Comparison of ENCODE assay signal across 24 cellular contexts in genomic region chr20:59002874-59003399, GRCh38. TPM values are rescaled to one million over a fixed set of nuclear protein-coding genes. Genes with fewer than 3 reads are reported as not detected.
A peak's percentile ranks its signal among the peaks of the same experiment; 100 is the strongest.
DNase-seq lines count a peak whose midpoint lies in the region; ATAC-seq and TF ChIP-seq lines count a peak whose summit lies in the region.
"Had no signal": no experiment of that assay in that cellular context is flagged by ENCODE, and none has a peak within 500 bp of the region (broad histone marks: within the 10 kb centered on the region; RNA-seq: fewer than 3 reads in every experiment).

No MANE protein-coding gene starts in this region.

- peaks cover 11 to 27% of the 10 kb centered on the region in 2 donors for H3K4me1 ChIP-seq in ascending aorta

- DNase-seq in stimulated activated naive CD8-positive, alpha-beta T cell treated with anti-CD3 and anti-CD28 coated beads, Interleukin-15, amount 100 ng/mL, for 72 hours = no peak
- no peak for DNase-seq in activated naive CD8-positive, alpha-beta T cell treated with anti-CD3 and anti-CD28 coated beads, Interleukin-2, amount 50 U/mL, for 24 hours
- DNase-seq in neural crest cell (ENCODE audit: low read depth, low spot score) = no peak
- DNase-seq in NK-92 (lab: John Stamatoyannopoulos, UW; ENCODE audit: unreplicated experiment) = no peak
- no peak for DNase-seq in ascending aorta (ENCODE audit: low spot score in 2 of 2)
- no peak for DNase-seq in NCI-H69 (lab: John Stamatoyannopoulos, UW)
- DNase-seq: activated gamma-delta T cell treated with Interleukin-2 at 50 U/mL for 16 hours; Calu3; EL; left cardiac atrium; midbrain; NCI-H1048; NCI-H2029 treated with DMSO at 0.1 percent for 48 hours; retina; stimulated activated naive CD4-positive, alpha-beta T cell treated with Interleukin-2 at 50 U/mL for 16 hours; trophoblast cell had no signal

- no peak for ATAC-seq in stimulated activated naive CD8-positive, alpha-beta T cell treated with anti-CD3 and anti-CD28 coated beads, Interleukin-15, amount 100 ng/mL, for 72 hours
- ATAC-seq in activated naive CD8-positive, alpha-beta T cell treated with anti-CD3 and anti-CD28 coated beads, Interleukin-2, amount 50 U/mL, for 24 hours = no peak
- ATAC-seq in HG03520 (IDR thresholded peaks at IDR 0.05; ENCODE audit: unreplicated experiment) = no peak
- ATAC-seq: left cardiac atrium had no signal

- H3K27me3 Mint-ChIP-seq in stimulated activated naive CD8-positive, alpha-beta T cell treated with anti-CD3 and anti-CD28 coated beads, Interleukin-15, Interleukin-2, amounts not matched to agents 100 ng/mL and 50 ng/mL, for 24 hours = no peaks in the 10 kb centered on the region
- no peaks in the 10 kb centered on the region for H3K27me3 Mint-ChIP-seq in stimulated activated naive CD8-positive, alpha-beta T cell treated with anti-CD3 and anti-CD28 coated beads, Interleukin-15, amount 100 ng/mL, for 72 hours
- no peaks in the 10 kb centered on the region for H3K27me3 Mint-ChIP-seq in activated naive CD8-positive, alpha-beta T cell treated with anti-CD3 and anti-CD28 coated beads, Interleukin-2, amount 50 U/mL, for 24 hours
- no peaks in the 10 kb centered on the region for H3K27me3 Mint-ChIP-seq in neural crest cell (ENCODE audit: low read depth)

- H3K36me3 Mint-ChIP-seq in stimulated activated naive CD8-positive, alpha-beta T cell treated with anti-CD3 and anti-CD28 coated beads, Interleukin-15, Interleukin-2, amounts not matched to agents 100 ng/mL and 50 ng/mL, for 24 hours (ENCODE audit: low read depth) = peaks cover 9% of the 10 kb centered on the region
- H3K36me3 Mint-ChIP-seq in activated naive CD8-positive, alpha-beta T cell treated with anti-CD3 and anti-CD28 coated beads, Interleukin-2, amount 50 U/mL, for 24 hours (ENCODE audit: low read depth) = peaks cover 8% of the 10 kb centered on the region
- no peaks in the 10 kb centered on the region for H3K36me3 Mint-ChIP-seq in neural crest cell (ENCODE audit: low read depth)

- no peak for TF ChIP-seq CTCF in neural crest cell (conservative IDR thresholded peaks at IDR 0.05)
- no peak for TF ChIP-seq CTCF in ascending aorta (IDR thresholded peaks at IDR 0.05)

- peaks cover 35 to 40% of the 10 kb centered on the region in 2 donors for H3K36me3 ChIP-seq in ascending aorta

- H3K4me1 Mint-ChIP-seq in stimulated activated naive CD8-positive, alpha-beta T cell treated with anti-CD3 and anti-CD28 coated beads, Interleukin-15, Interleukin-2, amounts not matched to agents 100 ng/mL and 50 ng/mL, for 24 hours (ENCODE audit: low read depth) = peaks cover 33% of the 10 kb centered on the region
- H3K4me1 Mint-ChIP-seq in stimulated activated naive CD8-positive, alpha-beta T cell treated with anti-CD3 and anti-CD28 coated beads, Interleukin-15, amount 100 ng/mL, for 72 hours = peaks cover 46% of the 10 kb centered on the region
- H3K4me1 Mint-ChIP-seq in activated naive CD8-positive, alpha-beta T cell treated with anti-CD3 and anti-CD28 coated beads, Interleukin-2, amount 50 U/mL, for 24 hours = peaks cover 30% of the 10 kb centered on the region
- peaks cover 19% of the 10 kb centered on the region for H3K4me1 Mint-ChIP-seq in neural crest cell

- no peak overlapping the region for H3K4me3 Mint-ChIP-seq in stimulated activated naive CD8-positive, alpha-beta T cell treated with anti-CD3 and anti-CD28 coated beads, Interleukin-15, Interleukin-2, amounts not matched to agents 100 ng/mL and 50 ng/mL, for 24 hours
- no peak overlapping the region for H3K4me3 Mint-ChIP-seq in stimulated activated naive CD8-positive, alpha-beta T cell treated with anti-CD3 and anti-CD28 coated beads, Interleukin-15, amount 100 ng/mL, for 72 hours
- no peak overlapping the region for H3K4me3 Mint-ChIP-seq in activated naive CD8-positive, alpha-beta T cell treated with anti-CD3 and anti-CD28 coated beads, Interleukin-2, amount 50 U/mL, for 24 hours
- peak overlapping the region; percentile 4 for H3K4me3 Mint-ChIP-seq in neural crest cell

- peak overlapping the region in 1 of 2 donors; percentile 88 for H3K27ac ChIP-seq in ascending aorta
- H3K27ac ChIP-seq: epithelial cell of prostate, HL-60, KMS-11, SJSA1 had no signal

- H3K27me3 ChIP-seq in ascending aorta = no peaks in the 10 kb centered on the region
- H3K27me3 ChIP-seq: SJSA1 had no signal

- H3K4me3 ChIP-seq in ascending aorta = no peak overlapping the region
- H3K4me3 ChIP-seq: SJSA1 had no signal

- H3K9me3 ChIP-seq in ascending aorta = no peaks in the 10 kb centered on the region
- H3K9me3 ChIP-seq: SJSA1 had no signal

- no peaks in the 10 kb centered on the region for H3K9me3 Mint-ChIP-seq in stimulated activated naive CD8-positive, alpha-beta T cell treated with anti-CD3 and anti-CD28 coated beads, Interleukin-15, Interleukin-2, amounts not matched to agents 100 ng/mL and 50 ng/mL, for 24 hours
- H3K9me3 Mint-ChIP-seq in stimulated activated naive CD8-positive, alpha-beta T cell treated with anti-CD3 and anti-CD28 coated beads, Interleukin-15, amount 100 ng/mL, for 72 hours = no peaks in the 10 kb centered on the region
- no peaks in the 10 kb centered on the region for H3K9me3 Mint-ChIP-seq in activated naive CD8-positive, alpha-beta T cell treated with anti-CD3 and anti-CD28 coated beads, Interleukin-2, amount 50 U/mL, for 24 hours
- H3K9me3 Mint-ChIP-seq in neural crest cell = no peaks in the 10 kb centered on the region

- intact Hi-C loops in ascending aorta (cut with DNase I) = no loop called here

- H3K27ac Mint-ChIP-seq in stimulated activated naive CD8-positive, alpha-beta T cell treated with anti-CD3 and anti-CD28 coated beads, Interleukin-15, Interleukin-2, amounts not matched to agents 100 ng/mL and 50 ng/mL, for 24 hours = peak overlapping the region; percentile 45
- no peak overlapping the region for H3K27ac Mint-ChIP-seq in stimulated activated naive CD8-positive, alpha-beta T cell treated with anti-CD3 and anti-CD28 coated beads, Interleukin-15, amount 100 ng/mL, for 72 hours
- peak overlapping the region; percentile 82 for H3K27ac Mint-ChIP-seq in activated naive CD8-positive, alpha-beta T cell treated with anti-CD3 and anti-CD28 coated beads, Interleukin-2, amount 50 U/mL, for 24 hours
- peak overlapping the region; percentile 61 for H3K27ac Mint-ChIP-seq in neural crest cell (ENCODE audit: unreplicated experiment)

RNA-seq across cellular contexts. Expression of gene CTSZ, which starts 4.1 kb away (rescaled TPM):
- total RNA-seq in neural crest cell (22.7 and 23.6 TPM in 2 replicates), ascending aorta (342 TPM)

RNA-seq across cellular contexts. Expression of gene TUBB1, which starts 16.3 kb away (rescaled TPM):
- total RNA-seq in neural crest cell (not detected in 2 replicates), ascending aorta (not detected)
- total RNA-seq: Calu3, H4, NCI-H460 had no signal

RNA-seq across cellular contexts. Expression of gene NELFCD, which starts 21.9 kb away (rescaled TPM):
- total RNA-seq in neural crest cell (117 and 130 TPM in 2 replicates), ascending aorta (20.8 TPM)

RNA-seq across cellular contexts. Expression of gene ATP5F1E, which starts 29.2 kb away (rescaled TPM):
- 66.0 and 74.9 TPM in 2 replicates for total RNA-seq in neural crest cell
- 12.7 TPM for total RNA-seq in ascending aorta

RNA-seq across cellular contexts. Expression of gene PRELID3B, which starts 39.6 kb away (rescaled TPM):
- total RNA-seq in neural crest cell (45.3 and 53.6 TPM in 2 replicates), ascending aorta (13.4 TPM)

Comparison
In these comparisons a context has a peak if more than half of its experiments do, and no peak if none do; other contexts are left out.
1. H3K27ac Mint-ChIP-seq: peak in stimulated activated naive CD8-positive, alpha-beta T cell treated with anti-CD3 and anti-CD28 coated beads, Interleukin-15, Interleukin-2, amounts not matched to agents 100 ng/mL and 50 ng/mL, for 24 hours (single experiment), activated naive CD8-positive, alpha-beta T cell treated with anti-CD3 and anti-CD28 coated beads, Interleukin-2, amount 50 U/mL, for 24 hours (single experiment) and neural crest cell (single experiment); none in stimulated activated naive CD8-positive, alpha-beta T cell treated with anti-CD3 and anti-CD28 coated beads, Interleukin-15, amount 100 ng/mL, for 72 hours (0 of 2).
2. RNA of gene CTSZ, which starts 4.1 kb away (total RNA-seq): 342 TPM in ascending aorta (single experiment); 22.7 to 23.6 TPM in neural crest cell; every median in the first group is over 10 times any median in the second.